Comparison of ENCODE assay signal across 26 cellular contexts in the genomic region with DNA sequence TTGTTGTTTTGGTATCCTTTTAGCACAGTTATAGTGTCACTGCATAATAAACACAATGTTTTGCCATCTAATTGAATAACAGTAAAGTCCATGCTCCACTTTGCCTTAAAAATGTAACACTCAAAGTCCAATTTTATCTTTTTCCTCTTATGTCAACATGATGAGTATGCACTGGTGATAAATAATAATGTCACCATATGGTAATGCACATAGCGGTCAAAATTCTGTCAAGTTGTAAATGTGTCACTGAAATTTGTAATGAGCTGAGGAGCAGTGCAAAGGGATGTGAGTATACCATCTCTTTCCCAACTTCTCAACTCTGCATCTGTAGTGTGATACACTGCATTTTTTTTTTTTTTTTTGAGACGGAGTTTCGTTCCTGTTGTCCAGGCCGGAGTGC.
"Had no signal": no experiment of that assay in that cellular context is flagged by ENCODE, and none has a peak within 500 bp of the region (broad histone marks: within the 10 kb centered on the region; RNA-seq: fewer than 3 reads in every experiment).

No MANE protein-coding gene starts in this region.

- H3K9ac ChIP-seq: neural progenitor cell had no signal

- H3K36me3 ChIP-seq: left lung, lower lobe of right lung, neural progenitor cell, ovary, right atrium auricular region, right lobe of liver, thyroid gland, transverse colon, upper lobe of left lung had no signal

- H3K4me1 ChIP-seq: left lung, lower lobe of right lung, neural progenitor cell, right atrium auricular region, right lobe of liver, testis, thyroid gland, transverse colon, upper lobe of left lung had no signal

- H3K27me3 ChIP-seq: left lung, neural progenitor cell, ovary, right atrium auricular region, right lobe of liver, testis, thyroid gland, transverse colon, upper lobe of left lung had no signal

- FAIRE-seq: keratinocyte had no signal

- H3K4me2 ChIP-seq: neural progenitor cell, smooth muscle cell had no signal

- H3K27ac ChIP-seq: left lung, lower lobe of right lung, neural progenitor cell, ovary, right atrium auricular region, right lobe of liver, testis, thyroid gland, transverse colon, upper lobe of left lung had no signal

- DNase-seq: hippocampal formation; kidney glomerular epithelial cell; left colon; left lung; lower lobe of right lung; mammary epithelial cell; mesenchymal stem cell; naive B cell; natural killer cell; nephron progenitor cell; ovary; right lobe of liver; stimulated activated CD4-positive, alpha-beta T cell treated with anti-CD3 and anti-CD28 coated beads, Interleukin-1b, Interleukin-23, amount 100 ng/mL, for 48 hours; stimulated activated CD4-positive, alpha-beta T cell treated with anti-CD3 and anti-CD28 coated beads, Interleukin-2, amount 100 ng/mL, for 48 hours; stimulated activated CD4-positive, alpha-beta T cell treated with anti-CD3 and anti-CD28 coated beads, Interleukin-4, amount 100 ng/mL, for 4 hours; stimulated activated CD8-positive, alpha-beta memory T cell treated with anti-CD3 and anti-CD28 coated beads, Interleukin-4, amount 100 ng/mL, for 48 hours; stimulated activated naive CD4-positive, alpha-beta T cell treated with Interleukin-2 at 50 U/mL for 16 hours; stimulated activated naive CD8-positive, alpha-beta T cell treated with anti-CD3 and anti-CD28 coated beads, Interleukin-15, amount 100 ng/mL, for 72 hours; testis; thyroid gland; transverse colon; upper lobe of left lung had no signal

- H3K9me3 ChIP-seq: left lung, lower lobe of right lung, ovary, right atrium auricular region, right lobe of liver, testis, thyroid gland, transverse colon, upper lobe of left lung had no signal

- H2AFZ ChIP-seq: neural progenitor cell had no signal

- H3K4me3 ChIP-seq: left lung, lower lobe of right lung, neural progenitor cell, ovary, right atrium auricular region, right lobe of liver, smooth muscle cell, testis, thyroid gland, transverse colon, upper lobe of left lung had no signal
